ENCODE assay signal across 13 cellular contexts in genomic region chr6:53530346-53530745, GRCh38. TPM values are rescaled to one million over a fixed set of nuclear protein-coding genes. Genes with fewer than 3 reads are reported as not detected.
A peak's percentile ranks its signal among the peaks of the same experiment; 100 is the strongest.
DNase-seq lines count a peak whose midpoint lies in the region; ATAC-seq, FAIRE-seq and TF ChIP-seq lines count a peak whose summit lies in the region.
"Had no signal": no experiment of that assay in that cellular context is flagged by ENCODE, and none has a peak within 500 bp of the region (broad histone marks: within the 10 kb centered on the region; RNA-seq: fewer than 3 reads in every experiment).

No MANE protein-coding gene starts in this region.

- no peaks in the 10 kb centered on the region for H3F3A ChIP-seq in SK-N-SH (replicated peaks; ENCODE audit: insufficient read depth)

- H3K4ac ChIP-seq in mesenchymal stem cell (ENCODE audit: low read depth in 1 of 2, low read length in 2 of 2) = no peak overlapping the region

- H2BK15ac ChIP-seq in mesenchymal stem cell (ENCODE audit: low read depth, poor library complexity, severe bottlenecking) = no peak overlapping the region

- H3K4me3 ChIP-seq in SK-N-SH (ENCODE audit: low read depth in 2 of 2, low read length in 1 of 2) = no peak overlapping the region
- H3K4me3 ChIP-seq in esophagus squamous epithelium = no peak overlapping the region
- no peak overlapping the region for H3K4me3 ChIP-seq in mesenchymal stem cell (ENCODE audit: insufficient read depth in 1 of 2, low read depth in 1 of 2, low read length in 2 of 2)
- no peak overlapping the region for H3K4me3 ChIP-seq in WERI-Rb-1 (ENCODE audit: low read depth, low read length)

- no peak for FAIRE-seq in urothelium cell line (lab: Jason Lieb, UNC)

- H4K8ac ChIP-seq in mesenchymal stem cell (ENCODE audit: low read length) = no peak overlapping the region

- no peak overlapping the region for H3K4me2 ChIP-seq in SK-N-SH
- peak overlapping the region; percentile 23 for H3K4me2 ChIP-seq in mesenchymal stem cell (ENCODE audit: low read length, poor library complexity, severe bottlenecking)
- H3K4me2 ChIP-seq: KMS-11 had no signal

- 68% methylated on average over 5 of the region's 5 CpGs for WGBS in SK-N-SH (ENCODE audit: low lambda C conversion rate)
- WGBS in esophagus squamous epithelium, 2 donors = 33 to 47% methylated on average over 5 of the region's 5 CpGs
- 26% methylated on average over 5 of the region's 5 CpGs for WGBS in mesenchymal stem cell

- H4K20me1 ChIP-seq in SK-N-SH (ENCODE audit: insufficient read depth) = no peaks in the 10 kb centered on the region

- H3K9me2 ChIP-seq in SK-N-SH = no peaks in the 10 kb centered on the region

- H3K79me2 ChIP-seq in SK-N-SH (ENCODE audit: insufficient read depth) = no peaks in the 10 kb centered on the region

- POLR2A ChIA-PET in SK-N-SH (lab: Yijun Ruan, JAX) = no interaction called here

- H3K9me3 ChIP-seq in SK-N-SH (no peaks in the 10 kb centered on the region), esophagus squamous epithelium (no peaks in the 10 kb centered on the region), mesenchymal stem cell (ENCODE audit: control insufficient read depth, low read length) (no peaks in the 10 kb centered on the region), WERI-Rb-1 (ENCODE audit: severe bottlenecking) (no peaks in the 10 kb centered on the region)

- ATAC-seq in SK-N-SH treated with all-trans-retinoic acid at 6 μM for 48 hours = peak; percentile 31; the same call in 1 of the 3 replicates

- H2AFZ ChIP-seq in SK-N-SH (ENCODE audit: low read depth) = no peak overlapping the region
- no peak overlapping the region for H2AFZ ChIP-seq in mesenchymal stem cell (ENCODE audit: low read depth, low read length)

- peak overlapping the region in 1 of 2 experiments; percentile 38 for H3K18ac ChIP-seq in mesenchymal stem cell (ENCODE audit: low read depth in 1 of 2, low read length in 2 of 2)

- TF ChIP-seq POLR2A in esophagus squamous epithelium (IDR thresholded peaks at IDR 0.05) = no peak

- no peak overlapping the region for H4K91ac ChIP-seq in mesenchymal stem cell (ENCODE audit: low read length)

- no peaks in the 10 kb centered on the region for H3K27me3 ChIP-seq in SK-N-SH (ENCODE audit: insufficient read depth)
- H3K27me3 ChIP-seq in esophagus squamous epithelium = no peaks in the 10 kb centered on the region
- H3K27me3 ChIP-seq in mesenchymal stem cell (ENCODE audit: control insufficient read depth in 1 of 2, insufficient read depth in 1 of 2, low read length in 2 of 2) = no peaks in the 10 kb centered on the region
- no peaks in the 10 kb centered on the region for H3K27me3 ChIP-seq in WERI-Rb-1 (ENCODE audit: insufficient read depth, low read depth, severe bottlenecking)

- DNase-seq in SK-N-SH (no peak), esophagus squamous epithelium (lab: John Stamatoyannopoulos, UW) (no peak), mesenchymal stem cell (peak; percentile 29), urothelium cell line (ENCODE audit: low spot score) (peak; percentile 32), WERI-Rb-1 (no peak), GDM1 (lab: John Stamatoyannopoulos, UW) (no peak)
- DNase-seq in stimulated activated CD4-positive, alpha-beta T cell treated with anti-CD3 and anti-CD28 coated beads, Interleukin-15, amount 100 ng/mL, for 24 hours = no peak
- DNase-seq: activated effector memory CD4-positive, alpha-beta T cell treated with anti-CD3 and anti-CD28 coated beads, Interleukin-2, amount 50 U/mL, for 16 hours; DMS153; NCI-H2081 treated with DMSO at 0.1 percent for 48 hours had no signal

- no peak overlapping the region for H3K14ac ChIP-seq in mesenchymal stem cell (ENCODE audit: low read length in 2 of 2)

- H2AK5ac ChIP-seq in mesenchymal stem cell (ENCODE audit: low read length, severe bottlenecking) = peak overlapping the region; percentile 31

- H3K36me3 ChIP-seq in SK-N-SH (replicated peaks in 1 of 2; ENCODE audit: control insufficient read depth in 1 of 2, insufficient read depth in 2 of 2, low read length in 1 of 2) (no peaks in the 10 kb centered on the region), esophagus squamous epithelium (no peaks in the 10 kb centered on the region), mesenchymal stem cell (ENCODE audit: control insufficient read depth in 1 of 2, insufficient read depth in 2 of 2, low read depth in 1 of 2, low read length in 2 of 2) (no peaks in the 10 kb centered on the region), WERI-Rb-1 (no peaks in the 10 kb centered on the region)

- no peak overlapping the region for H2BK120ac ChIP-seq in mesenchymal stem cell (ENCODE audit: low read depth, low read length)

- H2BK5ac ChIP-seq in mesenchymal stem cell (ENCODE audit: low read depth, low read length, poor library complexity, severe bottlenecking) = no peak overlapping the region

- H2BK12ac ChIP-seq in mesenchymal stem cell (ENCODE audit: low read length in 2 of 2) = no peak overlapping the region

- intact Hi-C loops in esophagus squamous epithelium (cut with DNase I) = no loop called here

- no peak overlapping the region for H3K23ac ChIP-seq in mesenchymal stem cell (ENCODE audit: low read length in 2 of 2)

- H3K79me1 ChIP-seq in mesenchymal stem cell (replicated peaks; ENCODE audit: low read length, poor library complexity, severe bottlenecking) = peaks cover 29% of the 10 kb centered on the region

- CTCF ChIA-PET in SK-N-SH (lab: Yijun Ruan, JAX) = interaction anchor here (1.0 kb wide), 1 partner anchor 14 kb away, joined by 7 read pairs; the partner anchor contains the start of gene GCLC

- H3K27ac ChIP-seq in SK-N-SH (ENCODE audit: low read depth in 2 of 2, low read length in 1 of 2) (no peak overlapping the region), esophagus squamous epithelium (peak overlapping the region in 3 of 4 donors; percentile 0 to 30 (median 9)), mesenchymal stem cell (ENCODE audit: low read length, poor library complexity, severe bottlenecking) (peak overlapping the region; percentile 9), WERI-Rb-1 (no peak overlapping the region)
- H3K27ac ChIP-seq: 22Rv1, KMS-11 had no signal

- H3K9ac ChIP-seq in SK-N-SH = no peak overlapping the region
- peak overlapping the region; percentile 9 for H3K9ac ChIP-seq in mesenchymal stem cell (ENCODE audit: low read length)
- H3K9ac ChIP-seq: KMS-11 had no signal

- H3K4me1 ChIP-seq in SK-N-SH (ENCODE audit: control insufficient read depth in 1 of 2, insufficient read depth in 2 of 2, low read depth in 1 of 2, low read length in 1 of 2) (peaks cover 0 to 7% of the 10 kb centered on the region in 2 experiments; a peak in 1 of 4 replicates), esophagus squamous epithelium (peaks cover 13 to 83% (median 26%) of the 10 kb centered on the region in 3 donors), mesenchymal stem cell (ENCODE audit: control insufficient read depth, insufficient read depth, low read depth, low read length) (peaks cover 9% of the 10 kb centered on the region)

- TF ChIP-seq CTCF in SK-N-SH (IDR thresholded peaks at IDR 0.05) = no peak
- no peak for TF ChIP-seq CTCF in esophagus squamous epithelium (IDR thresholded peaks at IDR 0.05)
- TF ChIP-seq CTCF in WERI-Rb-1 (IDR thresholded peaks at IDR 0.05; ENCODE audit: low read depth, low read length) = no peak

- TF ChIP-seq EP300 in SK-N-SH (IDR thresholded peaks at IDR 0.05; ENCODE audit: borderline replicate concordance in 1 of 2, low read depth in 1 of 2, low read length in 1 of 2) = no peak

- TF ChIP-seq RAD21 in SK-N-SH (IDR thresholded peaks at IDR 0.05; ENCODE audit: low read length) = no peak

TF ChIP-seq in SK-N-SH treated with all-trans-retinoic acid at 6 μM for 48 hours, 23 proteins besides CTCF, POLR2A, EP300 and RAD21 (continues in another document):
- TF ChIP-seq ZFP3 (CRISPR knock-in tag; IDR thresholded peaks at IDR 0.05) = no peak
- no peak for TF ChIP-seq SNAI2 (CRISPR knock-in tag; IDR thresholded peaks at IDR 0.05)
- no peak for TF ChIP-seq RARB (CRISPR knock-in tag; IDR thresholded peaks at IDR 0.05)
- TF ChIP-seq ZNF565 (CRISPR knock-in tag; conservative IDR thresholded peaks at IDR 0.05; ENCODE audit: low read depth) = no peak
- TF ChIP-seq ISL1 (CRISPR knock-in tag; IDR thresholded peaks at IDR 0.05) = no peak
- TF ChIP-seq ZNF70 (CRISPR knock-in tag; IDR thresholded peaks at IDR 0.05) = no peak
- no peak for TF ChIP-seq TCF4 (CRISPR knock-in tag; IDR thresholded peaks at IDR 0.05; ENCODE audit: borderline replicate concordance)
- TF ChIP-seq ZFP30 (CRISPR knock-in tag; IDR thresholded peaks at IDR 0.05) = no peak
- no peak for TF ChIP-seq BACH2 (CRISPR knock-in tag; IDR thresholded peaks at IDR 0.05; ENCODE audit: borderline replicate concordance)
- no peak for TF ChIP-seq ARNTL (CRISPR knock-in tag; IDR thresholded peaks at IDR 0.05; ENCODE audit: borderline replicate concordance, low read depth)

TF ChIP-seq in SK-N-SH, 30 proteins besides CTCF, POLR2A, EP300 and RAD21 (continues in another document):
- TF ChIP-seq, protein P1, sequence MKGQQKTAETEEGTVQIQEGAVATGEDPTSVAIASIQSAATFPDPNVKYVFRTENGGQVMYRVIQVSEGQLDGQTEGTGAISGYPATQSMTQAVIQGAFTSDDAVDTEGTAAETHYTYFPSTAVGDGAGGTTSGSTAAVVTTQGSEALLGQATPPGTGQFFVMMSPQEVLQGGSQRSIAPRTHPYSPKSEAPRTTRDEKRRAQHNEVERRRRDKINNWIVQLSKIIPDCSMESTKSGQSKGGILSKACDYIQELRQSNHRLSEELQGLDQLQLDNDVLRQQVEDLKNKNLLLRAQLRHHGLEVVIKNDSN (IDR thresholded peaks at IDR 0.05; ENCODE audit: borderline replicate concordance, low read depth) = no peak
- TF ChIP-seq, protein P2, sequence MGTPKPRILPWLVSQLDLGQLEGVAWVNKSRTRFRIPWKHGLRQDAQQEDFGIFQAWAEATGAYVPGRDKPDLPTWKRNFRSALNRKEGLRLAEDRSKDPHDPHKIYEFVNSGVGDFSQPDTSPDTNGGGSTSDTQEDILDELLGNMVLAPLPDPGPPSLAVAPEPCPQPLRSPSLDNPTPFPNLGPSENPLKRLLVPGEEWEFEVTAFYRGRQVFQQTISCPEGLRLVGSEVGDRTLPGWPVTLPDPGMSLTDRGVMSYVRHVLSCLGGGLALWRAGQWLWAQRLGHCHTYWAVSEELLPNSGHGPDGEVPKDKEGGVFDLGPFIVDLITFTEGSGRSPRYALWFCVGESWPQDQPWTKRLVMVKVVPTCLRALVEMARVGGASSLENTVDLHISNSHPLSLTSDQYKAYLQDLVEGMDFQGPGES (IDR thresholded peaks at IDR 0.05; ENCODE audit: low read depth, low read length) = no peak
- TF ChIP-seq MXI1 (IDR thresholded peaks at IDR 0.05; ENCODE audit: low read depth, low read length) (no peak), FOXJ3 (CRISPR knock-in tag; IDR thresholded peaks at IDR 0.05) (no peak), TCF12 (IDR thresholded peaks at IDR 0.05) (no peak), GABPA (IDR thresholded peaks at IDR 0.05; ENCODE audit: low read depth) (no peak), CHD2 (IDR thresholded peaks at IDR 0.05; ENCODE audit: low read length, partially characterized antibody) (no peak), SMC3 (IDR thresholded peaks at IDR 0.05; ENCODE audit: low read depth, low read length) (no peak)

RNA-seq across cellular contexts. Expression of gene GCLC, which starts 14.6 kb away (rescaled TPM):
- 7.5 and 11.2 TPM in 2 replicates for polyA plus RNA-seq in SK-N-SH (2012; rRNA removed)
- 10.5 and 12.7 TPM in 2 replicates for polyA plus RNA-seq in SK-N-SH (2012; cell fraction: cytosol; rRNA removed)
- polyA plus RNA-seq in SK-N-SH (2012; cell fraction: nucleus; rRNA removed) = 7.5 and 11.4 TPM in 2 replicates
- total RNA-seq in esophagus squamous epithelium = 100 to 1,000 TPM in 2 of 4 donors, 10 to 100 TPM in 2; 71.0 to 121 (median 105) TPM
- 16.7 TPM for polyA plus RNA-seq in mesenchymal stem cell (2013, experiment 1 of 2)
- polyA plus RNA-seq in mesenchymal stem cell (2013, experiment 2 of 2) = 20.0 TPM

Comparison
In these comparisons a context has a peak if more than half of its experiments do, and no peak if none do; other contexts are left out.
1. DNase-seq: peak in mesenchymal stem cell (single experiment) and urothelium cell line (single experiment); none in SK-N-SH (single experiment), esophagus squamous epithelium (single experiment), WERI-Rb-1 (single experiment), stimulated activated CD4-positive, alpha-beta T cell treated with anti-CD3 and anti-CD28 coated beads, Interleukin-15, amount 100 ng/mL, for 24 hours (single experiment) and GDM1 (single experiment).
2. H3K27ac ChIP-seq: peak in esophagus squamous epithelium (3 of 4) and mesenchymal stem cell (single experiment); none in SK-N-SH (0 of 2) and WERI-Rb-1 (single experiment).